Comparison of ENCODE assay signal across 8 cellular contexts in the genomic region with DNA sequence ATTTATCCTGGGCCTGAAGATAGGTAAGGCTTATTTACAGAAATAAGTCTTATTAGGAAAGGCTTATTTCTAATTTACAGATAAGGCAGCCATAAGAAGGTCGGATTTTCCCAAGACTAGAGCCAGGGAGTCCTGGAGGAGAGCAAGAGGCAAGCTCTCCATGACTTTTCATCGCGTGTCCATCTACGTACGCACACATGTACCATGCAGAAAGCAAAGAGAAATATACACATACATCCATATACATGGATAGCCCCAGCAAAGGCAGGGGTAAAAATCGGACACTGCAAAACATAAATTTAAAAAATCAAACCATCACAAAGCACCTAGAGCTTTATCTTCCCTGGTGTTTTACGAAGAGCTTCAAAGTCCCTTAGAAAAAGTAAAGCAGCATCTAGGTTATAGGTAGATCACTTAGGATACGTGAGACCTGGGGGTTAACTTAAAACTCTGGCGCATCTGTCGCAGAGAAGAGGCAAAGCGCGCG. TPM values are rescaled to one million over a fixed set of nuclear protein-coding genes. Genes with fewer than 3 reads are reported as not detected.
A peak's percentile ranks its signal among the peaks of the same experiment; 100 is the strongest.
DNase-seq lines count a peak whose midpoint lies in the region; ATAC-seq and TF ChIP-seq lines count a peak whose summit lies in the region.

No MANE protein-coding gene starts in this region.

- no peaks in the 10 kb centered on the region for H3K9me3 Mint-ChIP-seq in activated CD8-positive, alpha-beta memory T cell treated with anti-CD3 and anti-CD28 coated beads, Interleukin-2, amount 10 ng/mL, durations not matched to agents 7 days and 5 days (ENCODE audit: low read depth)

- peaks cover 4% of the 10 kb centered on the region for H3K36me3 Mint-ChIP-seq in activated CD8-positive, alpha-beta memory T cell treated with anti-CD3 and anti-CD28 coated beads, Interleukin-2, amount 10 ng/mL, durations not matched to agents 7 days and 5 days

- H3K27me3 Mint-ChIP-seq in activated CD8-positive, alpha-beta memory T cell treated with anti-CD3 and anti-CD28 coated beads, Interleukin-2, amount 10 ng/mL, durations not matched to agents 7 days and 5 days, result peaks cover 13% of the 10 kb centered on the region

- in situ Hi-C loops in astrocyte of the spinal cord (cut with HindIII; ENCODE audit: low sequenced_read_pairs), result no loop called here

- CTCF ChIA-PET in activated CD8-positive, alpha-beta memory T cell treated with anti-CD3 and anti-CD28 coated beads, Interleukin-2, amount 10 ng/mL, durations not matched to agents 7 days and 5 days (lab: Charles Lee), result interaction anchor here (0.7 to 2.0 kb wide), 4 partner anchors 10 to 175 kb away, joined by 3 to 6 read pairs (median 4); no protein-coding TSS in a partner anchor

- DNase-seq in activated CD8-positive, alpha-beta memory T cell treated with anti-CD3 and anti-CD28 coated beads, Interleukin-2, amount 10 ng/mL, durations not matched to agents 7 days and 5 days, result no peak
- no peak for DNase-seq in activated CD8-positive, alpha-beta memory T cell treated with anti-CD3 and anti-CD28 coated beads, Interleukin-2, amount 50 U/mL, for 4 hours
- DNase-seq in LNCaP clone FGC (ENCODE audit: low read depth) (no peak), astrocyte of the spinal cord (ENCODE audit: low read depth, low spot score) (no peak), left colon (no peak), superior temporal gyrus (ENCODE audit: extremely low spot score) (peak; percentile 32), NCI-H524 treated with DMSO at 0.1 percent for 48 hours (lab: John Stamatoyannopoulos, UW) (no peak)
- no peak for DNase-seq in activated CD4-positive, alpha-beta T cell treated with anti-CD3 and anti-CD28 coated beads, Interleukin-2, amount 50 U/mL, for 4 hours

- ATAC-seq in activated CD8-positive, alpha-beta memory T cell treated with anti-CD3 and anti-CD28 coated beads, Interleukin-2, amount 10 ng/mL, durations not matched to agents 7 days and 5 days, result peak; percentile 1
- peak; percentile 21 for ATAC-seq in left colon

- H3K27ac Mint-ChIP-seq in activated CD8-positive, alpha-beta memory T cell treated with anti-CD3 and anti-CD28 coated beads, Interleukin-2, amount 10 ng/mL, durations not matched to agents 7 days and 5 days, result peak overlapping the region; percentile 88

- H3K4me1 Mint-ChIP-seq in activated CD8-positive, alpha-beta memory T cell treated with anti-CD3 and anti-CD28 coated beads, Interleukin-2, amount 10 ng/mL, durations not matched to agents 7 days and 5 days, result peaks cover 33% of the 10 kb centered on the region

- intact Hi-C loops in left colon (cut with DNase I, micrococcal nuclease), result no loop called here

- H3K4me3 ChIP-seq in LNCaP clone FGC (ENCODE audit: low read depth, low read length), result peak overlapping the region; percentile 67
- peak overlapping the region; percentile 92 for H3K4me3 ChIP-seq in astrocyte of the spinal cord (ENCODE audit: low read depth, low read length)

- H3K4me3 Mint-ChIP-seq in activated CD8-positive, alpha-beta memory T cell treated with anti-CD3 and anti-CD28 coated beads, Interleukin-2, amount 10 ng/mL, durations not matched to agents 7 days and 5 days, result peak overlapping the region; percentile 86

- TF ChIP-seq CTCF in LNCaP clone FGC (IDR thresholded peaks at IDR 0.05; ENCODE audit: control insufficient read depth, extremely low read depth, insufficient read depth), result no peak
- TF ChIP-seq CTCF in astrocyte of the spinal cord (IDR thresholded peaks at IDR 0.05; ENCODE audit: low read depth, low read length), result no peak

RNA-seq across cellular contexts. Expression of a gene that starts 25.8 kb away (rescaled TPM):
- 10 to 100 TPM in 1 of 2 experiments, 1 to 10 TPM in 1; 9.8 to 11.5 TPM for total RNA-seq in activated CD8-positive, alpha-beta memory T cell treated with anti-CD3 and anti-CD28 coated beads, Interleukin-2, amount 10 ng/mL, durations not matched to agents 7 days and 5 days
- total RNA-seq in left colon, result 10 to 100 TPM; 10.6 to 13.6 TPM
